8 cellular contexts compared by ENCODE assay signal in genomic region chr6:31663087-31663960, GRCh38. TPM values are rescaled to one million over a fixed set of nuclear protein-coding genes. Genes with fewer than 3 reads are reported as not detected.
A peak's percentile ranks its signal among the peaks of the same experiment; 100 is the strongest.
DNase-seq lines count a peak whose midpoint lies in the region; ATAC-seq and TF ChIP-seq lines count a peak whose summit lies in the region.

No MANE protein-coding gene starts in this region.

- TF ChIP-seq CTCF in right lobe of liver (IDR thresholded peaks at IDR 0.05) (no peak), upper lobe of left lung (IDR thresholded peaks at IDR 0.05) (no peak), mucosa of descending colon (IDR thresholded peaks at IDR 0.05) (no peak)

- no peak for TF ChIP-seq EP300 in upper lobe of left lung (IDR thresholded peaks at IDR 0.05)

- no peaks in the 10 kb centered on the region for H3K27me3 Mint-ChIP-seq in activated naive CD4-positive, alpha-beta T cell treated with anti-CD3 and anti-CD28 coated beads, Interleukin-2, amount 50 U/mL, for 24 hours

- H3K4me1 Mint-ChIP-seq in activated naive CD4-positive, alpha-beta T cell treated with anti-CD3 and anti-CD28 coated beads, Interleukin-2, amount 50 U/mL, for 24 hours: peaks cover 75% of the 10 kb centered on the region

- peak overlapping the region; percentile 99 for H3K27ac Mint-ChIP-seq in activated naive CD4-positive, alpha-beta T cell treated with anti-CD3 and anti-CD28 coated beads, Interleukin-2, amount 50 U/mL, for 24 hours

- TF ChIP-seq POLR2A in right lobe of liver (IDR thresholded peaks at IDR 0.05) (no peak), upper lobe of left lung (IDR thresholded peaks at IDR 0.05) (no peak)

- ATAC-seq in right lobe of liver (no peak), upper lobe of left lung (ENCODE audit: low FRiP score in 2 of 2) (no peak), mucosa of descending colon (no peak)

- peaks cover 1 to 30% (median 14%) of the 10 kb centered on the region in 4 donors for H3K4me1 ChIP-seq in right lobe of liver
- peaks cover 47 to 71% (median 59%) of the 10 kb centered on the region in 4 donors for H3K4me1 ChIP-seq in upper lobe of left lung
- peaks cover 43% of the 10 kb centered on the region for H3K4me1 ChIP-seq in mucosa of descending colon (ENCODE audit: low read depth)

- H3K4me3 ChIP-seq in right lobe of liver: peak overlapping the region in 2 of 3 donors; percentile 70 to 93
- peak overlapping the region in 3 of 4 donors; percentile 82 to 96 (median 87) for H3K4me3 ChIP-seq in upper lobe of left lung
- H3K4me3 ChIP-seq in mucosa of descending colon: no peak overlapping the region

- no peaks in the 10 kb centered on the region for H3K9me3 ChIP-seq in right lobe of liver
- H3K9me3 ChIP-seq in upper lobe of left lung: no peaks in the 10 kb centered on the region
- H3K9me3 ChIP-seq in mucosa of descending colon: no peaks in the 10 kb centered on the region

- WGBS in right lobe of liver (ENCODE audit: insufficient coverage, low coverage, low lambda C conversion rate, missing lambda C conversion rate): 73% methylated on average over 5 of the region's 10 CpGs
- WGBS in upper lobe of left lung, 2 donors: 66 to 68% methylated on average over 10 of the region's 10 CpGs

- no peak for DNase-seq in activated naive CD4-positive, alpha-beta T cell treated with Interleukin-2 at 50 U/mL for 16 hours
- DNase-seq in right lobe of liver (no peak), upper lobe of left lung (no peak), NCI-H187 treated with DMSO at 0.1 percent for 48 hours (lab: John Stamatoyannopoulos, UW) (no peak), germinal center (ENCODE audit: low spot score) (no peak), mucosa of descending colon (no peak)

- H3K9me3 Mint-ChIP-seq in activated naive CD4-positive, alpha-beta T cell treated with anti-CD3 and anti-CD28 coated beads, Interleukin-2, amount 50 U/mL, for 24 hours: no peaks in the 10 kb centered on the region

- peak overlapping the region; percentile 99 for H3K4me3 Mint-ChIP-seq in activated naive CD4-positive, alpha-beta T cell treated with anti-CD3 and anti-CD28 coated beads, Interleukin-2, amount 50 U/mL, for 24 hours

- intact Hi-C loops in right lobe of liver (cut with DNase I) (no loop called here), mucosa of descending colon (cut with DNase I, micrococcal nuclease) (no loop called here)

- H3K27ac ChIP-seq in angular gyrus (ENCODE audit: low read depth, low read length): peak overlapping the region; percentile 85
- H3K27ac ChIP-seq in right lobe of liver: peak overlapping the region in 1 of 3 donors; percentile 90
- H3K27ac ChIP-seq in upper lobe of left lung: peak overlapping the region; percentile 95 to 98 (median 97)

- H3K36me3 Mint-ChIP-seq in activated naive CD4-positive, alpha-beta T cell treated with anti-CD3 and anti-CD28 coated beads, Interleukin-2, amount 50 U/mL, for 24 hours: peaks cover 26% of the 10 kb centered on the region

- peaks cover 3 to 15% (median 9%) of the 10 kb centered on the region in 4 donors for H3K36me3 ChIP-seq in right lobe of liver
- peaks cover 8 to 34% (median 22%) of the 10 kb centered on the region in 4 donors for H3K36me3 ChIP-seq in upper lobe of left lung
- H3K36me3 ChIP-seq in mucosa of descending colon (ENCODE audit: low read depth): no peaks in the 10 kb centered on the region

- H3K27me3 ChIP-seq in right lobe of liver (no peaks in the 10 kb centered on the region), upper lobe of left lung (no peaks in the 10 kb centered on the region)

RNA-seq across cellular contexts. Expression of gene GPANK1, which starts 1.5 kb away (rescaled TPM):
- 10 to 100 TPM in 1 of 6 experiments, 1 to 10 TPM in 5; 6.4 to 10.0 (median 8.0) TPM for total RNA-seq in right lobe of liver
- 10 to 100 TPM; 12.0 to 45.1 (median 16.6) TPM for total RNA-seq in upper lobe of left lung
- 10 to 100 TPM; 13.4 to 17.7 (median 17.4) TPM for total RNA-seq in mucosa of descending colon

RNA-seq across cellular contexts. Expression of gene CSNK2B, which starts 2.6 kb away (rescaled TPM):
- 100 to 1,000 TPM in 2 of 6 experiments, 10 to 100 TPM in 4; 52.5 to 171 (median 64.5) TPM for total RNA-seq in right lobe of liver
- total RNA-seq in upper lobe of left lung: 100 to 1,000 TPM; 105 to 172 (median 130) TPM
- total RNA-seq in mucosa of descending colon: 100 to 1,000 TPM; 125 to 147 (median 134) TPM

RNA-seq across cellular contexts. Expression of gene C6orf47, which starts 2.7 kb away (rescaled TPM):
- total RNA-seq in right lobe of liver: 1 to 10 TPM; 6.6 to 8.7 (median 7.6) TPM
- 10 to 100 TPM; 25.0 to 30.1 (median 28.4) TPM for total RNA-seq in upper lobe of left lung
- total RNA-seq in mucosa of descending colon: 10 to 100 TPM; 28.5 to 33.0 (median 32.3) TPM

RNA-seq across cellular contexts. Expression of gene LY6G5B, which starts 6.5 kb away (rescaled TPM):
- total RNA-seq in right lobe of liver: 1 to 10 TPM in 5 of 6 experiments, under 1 TPM in 1; 0.98 to 5.7 (median 2.6) TPM
- 10 to 100 TPM in 4 of 6 donors, 1 to 10 TPM in 2; 6.7 to 22.0 (median 12.3) TPM for total RNA-seq in upper lobe of left lung
- 10 to 100 TPM; 13.1 to 17.2 (median 15.5) TPM for total RNA-seq in mucosa of descending colon

RNA-seq across cellular contexts. Expression of gene APOM, which starts 7.6 kb away (rescaled TPM):
- total RNA-seq in right lobe of liver (100 to 1,000 TPM; 100 to 182 (median 116) TPM), upper lobe of left lung (1 to 10 TPM in 5 of 6 donors, under 1 TPM in 1; 0.89 to 4.3 (median 2.1) TPM), mucosa of descending colon (1 to 10 TPM; 2.2 to 2.7 (median 2.4) TPM)
